14 cellular contexts compared by ENCODE assay signal in the genomic region with DNA sequence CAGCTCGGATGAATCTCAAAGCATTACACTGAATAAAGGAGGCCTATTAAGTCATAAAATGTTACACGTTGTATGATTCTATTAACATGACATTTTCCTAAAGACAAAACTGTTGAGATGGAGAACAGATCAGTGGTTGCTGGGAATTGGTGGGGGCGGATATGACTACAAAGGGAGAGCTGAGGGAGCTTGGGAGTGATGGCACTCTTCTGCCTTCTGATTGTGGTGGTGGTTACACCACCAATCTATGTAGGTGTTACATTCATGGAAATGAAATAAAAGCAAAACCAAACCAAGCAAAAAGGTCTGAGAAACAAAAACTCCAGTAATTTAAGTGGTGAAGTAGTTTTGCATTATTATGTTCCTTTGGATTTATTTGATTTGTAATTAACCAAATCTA. TPM values are rescaled to one million over a fixed set of nuclear protein-coding genes. Genes with fewer than 3 reads are reported as not detected.
DNase-seq lines count a peak whose midpoint lies in the region; ATAC-seq, FAIRE-seq and TF ChIP-seq lines count a peak whose summit lies in the region.
"Had no signal": no experiment of that assay in that cellular context is flagged by ENCODE, and none has a peak within 500 bp of the region (broad histone marks: within the 10 kb centered on the region; RNA-seq: fewer than 3 reads in every experiment).

No MANE protein-coding gene starts in this region.

- RAD21 ChIA-PET in GM12878 (lab: Charles Lee; ENCODE audit: unreplicated experiment): interaction anchor here (0.5 to 1.4 kb wide), 3 partner anchors 20 to 66 kb away, joined by 3 to 5 read pairs (median 5); no protein-coding TSS in a partner anchor

- peak; percentile 46 for ATAC-seq in GM12878
- ATAC-seq in GM19023 (IDR thresholded peaks at IDR 0.05; ENCODE audit: unreplicated experiment): no peak
- ATAC-seq: Right ventricle myocardium inferior had no signal

- no peak for TF ChIP-seq EP300 in GM12878 (IDR thresholded peaks at IDR 0.05; ENCODE audit: borderline replicate concordance in 1 of 2, control insufficient read depth in 1 of 2, low read depth in 2 of 2, low read length in 2 of 2)

- H3K4me2 ChIP-seq in GM12878 (ENCODE audit: control insufficient read depth, insufficient read depth) (no peak overlapping the region), osteoblast (ENCODE audit: insufficient read depth, low read length) (peak overlapping the region; percentile 30)
- H3K4me2 ChIP-seq: BLaER1 treated with 17β-estradiol and CSF1 and Interleukin-3, amounts not matched to agents 10 nM and 100 nM had no signal

- TF ChIP-seq RAD21 in GM12878 (IDR thresholded peaks at IDR 0.05; ENCODE audit: insufficient read depth, low read depth, low read length): no peak

- H3K4me3 Mint-ChIP-seq in CD8-positive, alpha-beta memory T cell: peak overlapping the region in 1 of 7 donors; percentile 0
- H3K4me3 Mint-ChIP-seq in Calu3 (ENCODE audit: low read depth, unreplicated experiment): no peak overlapping the region
- H3K4me3 Mint-ChIP-seq: neural crest cell had no signal

- H3K27me3 ChIP-seq in CD8-positive, alpha-beta memory T cell (ENCODE audit: insufficient read depth, low read length, poor library complexity, severe bottlenecking): no peaks in the 10 kb centered on the region
- H3K27me3 ChIP-seq in GM12878 (replicated peaks in 1 of 2; ENCODE audit: control insufficient read depth in 2 of 2, insufficient read depth in 2 of 2, low read length in 1 of 2) (no peaks in the 10 kb centered on the region), osteoblast (ENCODE audit: insufficient read depth, low read length) (no peaks in the 10 kb centered on the region)
- H3K27me3 ChIP-seq: BLaER1 treated with 17β-estradiol and CSF1 and Interleukin-3, amounts not matched to agents 10 nM and 100 nM had no signal

- no peak overlapping the region for H3K27ac ChIP-seq in CD8-positive, alpha-beta memory T cell (ENCODE audit: low read depth, low read length)
- H3K27ac ChIP-seq in GM12878 (ENCODE audit: control insufficient read depth, insufficient read depth) (no peak overlapping the region), osteoblast (ENCODE audit: low read depth, low read length) (peak overlapping the region; percentile 65)
- H3K27ac ChIP-seq: BLaER1 treated with 17β-estradiol and CSF1 and Interleukin-3, amounts not matched to agents 10 nM and 100 nM; thoracic aorta had no signal

- no peak for TF ChIP-seq POLR2A in GM12878 (IDR thresholded peaks at IDR 0.05; ENCODE audit: low read depth, low read length)

- BruUV-seq in GM12878 (replicated peaks; lab: Mats Ljungman, UMichigan) (no TSS peak), Calu3 (replicated peaks; lab: Mats Ljungman, UMichigan) (no TSS peak)

- peaks cover 12 to 16% (median 16%) of the 10 kb centered on the region in 3 donors for H3K4me1 Mint-ChIP-seq in CD8-positive, alpha-beta memory T cell
- H3K4me1 Mint-ChIP-seq in Calu3 (ENCODE audit: low read depth, unreplicated experiment): no peaks in the 10 kb centered on the region

- H3K36me3 Mint-ChIP-seq in CD8-positive, alpha-beta memory T cell: no peaks in the 10 kb centered on the region
- H3K36me3 Mint-ChIP-seq in Calu3 (ENCODE audit: insufficient read depth, unreplicated experiment): no peaks in the 10 kb centered on the region

- intact Hi-C loops in GM12878 (cut with micrococcal nuclease; ENCODE audit: unreplicated experiment): no loop called here
- intact Hi-C loops in Calu3 (cut with micrococcal nuclease; ENCODE audit: unreplicated experiment): no loop called here

- H2AFZ ChIP-seq in GM12878 (ENCODE audit: control insufficient read depth, low read depth, low read length): no peak overlapping the region
- no peak overlapping the region for H2AFZ ChIP-seq in osteoblast (ENCODE audit: low read length)

- H4K20me1 ChIP-seq in GM12878 (ENCODE audit: control insufficient read depth, insufficient read depth) (no peaks in the 10 kb centered on the region), osteoblast (ENCODE audit: insufficient read depth, low read length) (no peaks in the 10 kb centered on the region)

- in situ Hi-C loops in GM12878 (cut with MboI): no loop called here

- peaks cover 0 to 2% of the 10 kb centered on the region in 2 donors for H3K27me3 Mint-ChIP-seq in CD8-positive, alpha-beta memory T cell
- no peaks in the 10 kb centered on the region for H3K27me3 Mint-ChIP-seq in Calu3 (ENCODE audit: unreplicated experiment)

- H3K4me3 ChIP-seq in CD8-positive, alpha-beta memory T cell (ENCODE audit: low read length): no peak overlapping the region
- H3K4me3 ChIP-seq in GM12878 (no peak overlapping the region), osteoblast (ENCODE audit: insufficient read depth, low read length) (no peak overlapping the region)
- H3K4me3 ChIP-seq: BLaER1 treated with 17β-estradiol and CSF1 and Interleukin-3, amounts not matched to agents 10 nM and 100 nM; thoracic aorta had no signal

- H3K79me2 ChIP-seq in GM12878 (ENCODE audit: control insufficient read depth, insufficient read depth, low read length) (no peaks in the 10 kb centered on the region), osteoblast (ENCODE audit: insufficient read depth, low read length) (peaks cover 10% of the 10 kb centered on the region)

- CTCF ChIA-PET in CD8-positive, alpha-beta memory T cell (lab: Charles Lee): interaction anchor here (0.9 to 49.6 kb wide), 3 partner anchors 10 to 237 kb away, joined by 3 to 1568 read pairs (median 3); a partner anchor contains a TSS
- CTCF ChIA-PET in GM12878 (lab: Yijun Ruan, JAX) (interaction anchor here (1.0 to 6.8 kb wide), 6 partner anchors 11 to 144 kb away, joined by 3 to 40 read pairs (median 4); no protein-coding TSS in a partner anchor), Calu3 (lab: Charles Lee) (no interaction called here)

- 78% methylated on average over 3 of the region's 3 CpGs for WGBS in GM12878 (ENCODE audit: insufficient coverage, insufficient replicate concordance, low lambda C conversion rate, missing lambda C conversion rate)

- peak in 2 of 5 donors; percentile 38 to 45 for DNase-seq in CD8-positive, alpha-beta memory T cell
- DNase-seq in SW480 (ENCODE audit: low spot score): peak; percentile 26
- DNase-seq in GM12878 (ENCODE audit: low read depth, low spot score): no peak
- DNase-seq in osteoblast (ENCODE audit: insufficient read length, low spot score, missing footprints): no peak
- DNase-seq in Calu3: no peak
- DNase-seq in NCI-H187 (lab: John Stamatoyannopoulos, UW): no peak
- DNase-seq: GOT3; NCI-H1694 treated with DMSO at 0.1 percent for 48 hours; stimulated activated CD4-positive, alpha-beta T cell treated with anti-CD3 and anti-CD28 coated beads, Interleukin-2, amount 100 ng/mL, for 24 hours had no signal

- FAIRE-seq in GM12878 (lab: Jason Lieb, UNC): no peak

- peak overlapping the region in 5 of 8 donors; percentile 5 to 48 (median 16) for H3K27ac Mint-ChIP-seq in CD8-positive, alpha-beta memory T cell
- no peak overlapping the region for H3K27ac Mint-ChIP-seq in Calu3 (ENCODE audit: unreplicated experiment)

- no peaks in the 10 kb centered on the region for H3K9me3 ChIP-seq in CD8-positive, alpha-beta memory T cell (ENCODE audit: low read length)
- H3K9me3 ChIP-seq in GM12878 (replicated peaks; ENCODE audit: control insufficient read depth, insufficient read depth, low read length) (no peaks in the 10 kb centered on the region), osteoblast (ENCODE audit: low read depth, low read length) (no peaks in the 10 kb centered on the region)
- H3K9me3 ChIP-seq: thoracic aorta had no signal

- TF ChIP-seq CTCF in GM12878 (IDR thresholded peaks at IDR 0.05 in 2 of 3, conservative IDR thresholded peaks at IDR 0.05 in 1 of 3; ENCODE audit: control insufficient read depth in 2 of 3, extremely low read depth in 1 of 3, insufficient read depth in 1 of 3, low read depth in 3 of 3, low read length in 3 of 3) (no peak), osteoblast (IDR thresholded peaks at IDR 0.05; ENCODE audit: extremely low read depth, low read depth, low read length) (no peak), Calu3 (IDR thresholded peaks at IDR 0.05; ENCODE audit: unreplicated experiment) (no peak)

- H3K36me3 ChIP-seq in CD8-positive, alpha-beta memory T cell (ENCODE audit: insufficient read depth, low read length): no peaks in the 10 kb centered on the region
- H3K36me3 ChIP-seq in GM12878 (ENCODE audit: control insufficient read depth in 2 of 2, insufficient read depth in 2 of 2, low read length in 1 of 2) (no peaks in the 10 kb centered on the region), osteoblast (ENCODE audit: insufficient read depth, low read length) (no peaks in the 10 kb centered on the region)
- H3K36me3 ChIP-seq: thoracic aorta had no signal

- no peak overlapping the region for H3K9ac ChIP-seq in GM12878 (ENCODE audit: control insufficient read depth, insufficient read depth, low read length)
- H3K9ac ChIP-seq: BLaER1 treated with 17β-estradiol and CSF1 and Interleukin-3, amounts not matched to agents 10 nM and 100 nM had no signal

- no peaks in the 10 kb centered on the region for H3K9me3 Mint-ChIP-seq in CD8-positive, alpha-beta memory T cell
- H3K9me3 Mint-ChIP-seq in Calu3 (ENCODE audit: low read depth, unreplicated experiment): no peaks in the 10 kb centered on the region
- H3K9me3 Mint-ChIP-seq: neural crest cell had no signal

- POLR2A ChIA-PET in CD8-positive, alpha-beta memory T cell (lab: Charles Lee): interaction anchor here (0.6 kb wide), 1 partner anchor 59 kb away, joined by 3 read pairs; no protein-coding TSS in a partner anchor
- POLR2A ChIA-PET in GM12878 (lab: Charles Lee): no interaction called here

- SMC1A ChIA-PET in GM12878 (lab: Charles Lee; ENCODE audit: uncharacterized antibody, unreplicated experiment): interaction anchor here (1.0 to 1.6 kb wide), 5 partner anchors 8 to 59 kb away, joined by 3 to 5 read pairs (median 4); no protein-coding TSS in a partner anchor

- no peaks in the 10 kb centered on the region for H3K4me1 ChIP-seq in CD8-positive, alpha-beta memory T cell (ENCODE audit: insufficient read depth, low read length)
- H3K4me1 ChIP-seq in GM12878 (ENCODE audit: control insufficient read depth, insufficient read depth, low read length) (no peaks in the 10 kb centered on the region), osteoblast (ENCODE audit: insufficient read depth, low read length) (peaks cover 28% of the 10 kb centered on the region)
- H3K4me1 ChIP-seq: BLaER1 treated with 17β-estradiol and CSF1 and Interleukin-3, amounts not matched to agents 10 nM and 100 nM had no signal

RNA-seq across cellular contexts. Expression of a gene that starts 16.4 kb away (rescaled TPM):
- total RNA-seq in CD8-positive, alpha-beta memory T cell: 100 to 1,000 TPM; 218 to 228 TPM
- polyA plus RNA-seq in CD8-positive, alpha-beta memory T cell: 129 TPM
- total RNA-seq in GM12878 (2013; cell fraction: nucleolus; rRNA removed): 1,242 and 1,365 TPM in 2 replicates
- 92.2 and 98.6 TPM in 2 replicates for total RNA-seq in GM12878 (2014; rRNA removed)
- 87.4 and 87.6 TPM in 2 replicates for total RNA-seq in GM12878 (2014; rRNA removed; fragmentation: Illumina TruSeq; extraction: Trizol)
- 104 and 112 TPM in 2 replicates for total RNA-seq in GM12878 (2021)
- 102 TPM for polyA plus RNA-seq in GM12878 (2011; ENCODE audit: low read depth)
- 226 and 341 TPM in 2 replicates for polyA plus RNA-seq in GM12878 (2011; rRNA removed)
- polyA plus RNA-seq in GM12878 (2011; cell fraction: cytosol; rRNA removed): 282 and 297 TPM in 2 replicates
- 1,111 and 1,225 TPM in 2 replicates for polyA plus RNA-seq in GM12878 (2011; cell fraction: nucleus; rRNA removed)
- 138 and 162 TPM in 2 replicates for polyA plus RNA-seq in GM12878 (2012)
- 115 and 128 TPM in 2 replicates for polyA plus RNA-seq in GM12878 (2014; fragmentation: Illumina TruSeq; extraction: Trizol)
- 10 to 100 TPM; 11.9 to 13.6 TPM for polyA plus RNA-seq in GM12878 (2014; fragmentation: Nextera tagmentation; extraction: Ambion mirVana)
- 118 and 128 TPM in 2 replicates for polyA plus RNA-seq in GM12878 (2014; rRNA removed)
- polyA plus RNA-seq in GM12878 (2016; fragmentation: Nextera tagmentation; extraction: Ambion mirVana): 10 to 100 TPM; 33.5 to 35.4 TPM
- polyA minus RNA-seq in GM12878 (2011; rRNA and poly(A)+ RNA removed): 273 and 309 TPM in 2 replicates
- polyA minus RNA-seq in GM12878 (2011; cell fraction: cytosol; rRNA and poly(A)+ RNA removed): 71.8 and 79.0 TPM in 2 replicates
- polyA minus RNA-seq in GM12878 (2011; cell fraction: nucleus; rRNA and poly(A)+ RNA removed): 230 and 324 TPM in 2 replicates
- 16.6 and 17.4 TPM in 2 replicates for total RNA-seq in osteoblast
- 24.7 and 33.5 TPM in 2 replicates for total RNA-seq in Calu3 (2022)
